ENCODE assay signal across 33 cellular contexts in genomic region chr3:19357947-19358346, GRCh38.
"Had no signal": no experiment of that assay in that cellular context is flagged by ENCODE, and none has a peak within 500 bp of the region (broad histone marks: within the 10 kb centered on the region; RNA-seq: fewer than 3 reads in every experiment).

No MANE protein-coding gene starts in this region.

- H3K9me3 Mint-ChIP-seq: activated CD8-positive, alpha-beta T cell treated with anti-CD3 and anti-CD28 coated beads for 36 hours; activated naive CD4-positive, alpha-beta T cell treated with anti-CD3 and anti-CD28 coated beads, Interleukin-2, amount 50 U/mL, for 24 hours; activated naive CD8-positive, alpha-beta T cell treated with anti-CD3 and anti-CD28 coated beads for 36 hours; activated naive CD8-positive, alpha-beta T cell treated with anti-CD3 and anti-CD28 coated beads, Interleukin-2, amount 50 U/mL, for 24 hours; activated T-cell treated with anti-CD3 and anti-CD28 coated beads, Interleukin-2, amount 50 U/mL, for 4 hours; activated T-helper 17 cell treated with anti-CD3 and anti-CD28 coated beads, Interleukin-2, amount 50 U/mL, for 72 hours; effector memory CD8-positive, alpha-beta T cell; T-helper 2 cell treated with Interferon-gamma antibody and Interleukin-4, amounts not matched to agents 5 μg/mL and 100 μg/mL, for 36 hours had no signal

- H3K27me3 ChIP-seq: adrenal gland, body of pancreas, esophagus muscularis mucosa, foreskin keratinocyte, gastrocnemius medialis had no signal

- H3K4me1 Mint-ChIP-seq: activated naive CD4-positive, alpha-beta T cell treated with anti-CD3 and anti-CD28 coated beads, Interleukin-2, amount 50 U/mL, for 24 hours; activated naive CD8-positive, alpha-beta T cell treated with anti-CD3 and anti-CD28 coated beads for 36 hours; activated T-helper 17 cell treated with anti-CD3 and anti-CD28 coated beads, Interleukin-2, amount 50 U/mL, for 72 hours; T-helper 17 cell had no signal

- H3K27ac Mint-ChIP-seq: activated B cell treated with CpG ODN at 0.5 μM for 24 hours; activated CD8-positive, alpha-beta T cell treated with anti-CD3 and anti-CD28 coated beads for 36 hours; activated naive CD4-positive, alpha-beta T cell treated with anti-CD3 and anti-CD28 coated beads, Interleukin-2, amount 50 U/mL, for 24 hours; activated naive CD8-positive, alpha-beta T cell treated with anti-CD3 and anti-CD28 coated beads for 36 hours; activated naive CD8-positive, alpha-beta T cell treated with anti-CD3 and anti-CD28 coated beads, Interleukin-2, amount 50 U/mL, for 24 hours; activated T-helper 17 cell treated with anti-CD3 and anti-CD28 coated beads, Interleukin-2, amount 50 U/mL, for 72 hours; effector memory CD8-positive, alpha-beta T cell; T-helper 17 cell; T-helper 2 cell treated with Interferon-gamma antibody and Interleukin-4, amounts not matched to agents 5 μg/mL and 100 μg/mL, for 36 hours had no signal

- H3K4me3 ChIP-seq: adrenal gland, body of pancreas, esophagus muscularis mucosa, gastrocnemius medialis had no signal

- H3K27me3 Mint-ChIP-seq: activated B cell treated with CpG ODN at 0.5 μM for 24 hours; activated CD8-positive, alpha-beta T cell treated with anti-CD3 and anti-CD28 coated beads for 36 hours; activated naive CD4-positive, alpha-beta T cell treated with anti-CD3 and anti-CD28 coated beads, Interleukin-2, amount 50 U/mL, for 24 hours; activated naive CD8-positive, alpha-beta T cell treated with anti-CD3 and anti-CD28 coated beads for 36 hours; activated naive CD8-positive, alpha-beta T cell treated with anti-CD3 and anti-CD28 coated beads, Interleukin-2, amount 50 U/mL, for 24 hours; activated T-helper 17 cell treated with anti-CD3 and anti-CD28 coated beads, Interleukin-2, amount 50 U/mL, for 72 hours; effector memory CD8-positive, alpha-beta T cell; T-helper 17 cell had no signal

- H3K36me3 Mint-ChIP-seq: activated naive CD4-positive, alpha-beta T cell treated with anti-CD3 and anti-CD28 coated beads, Interleukin-2, amount 50 U/mL, for 24 hours; activated naive CD8-positive, alpha-beta T cell treated with anti-CD3 and anti-CD28 coated beads for 36 hours had no signal

- H3K9me3 ChIP-seq: adrenal gland, body of pancreas, esophagus muscularis mucosa, gastrocnemius medialis had no signal

- H3K27ac ChIP-seq: adrenal gland, body of pancreas, esophagus muscularis mucosa, foreskin keratinocyte, gastrocnemius medialis, WERI-Rb-1 had no signal

- ATAC-seq: activated CD4-positive, CD25-positive, alpha-beta regulatory T cell treated with anti-CD3 and anti-CD28 coated beads, Interleukin-2, amount 50 U/mL, for 24 hours; activated CD8-positive, alpha-beta T cell treated with anti-CD3 and anti-CD28 coated beads for 36 hours; activated naive CD8-positive, alpha-beta T cell treated with anti-CD3 and anti-CD28 coated beads, Interleukin-2, amount 50 U/mL, for 24 hours; activated T-cell treated with anti-CD3 and anti-CD28 coated beads, Interleukin-2, amount 50 U/mL, for 4 hours; activated T-helper 17 cell treated with anti-CD3 and anti-CD28 coated beads, Interleukin-2, amount 50 U/mL, for 72 hours; body of pancreas; effector memory CD8-positive, alpha-beta T cell; foreskin keratinocyte; gastrocnemius medialis; T-helper 17 cell had no signal

- DNase-seq: activated B cell treated with CpG ODN at 0.5 μM for 24 hours; activated CD4-positive, alpha-beta T cell treated with anti-CD3 and anti-CD28 coated beads for 48 hours; activated CD4-positive, alpha-beta T cell treated with anti-CD3 and anti-CD28 coated beads, Interleukin-2, amount 50 U/mL, for 1 hour; activated CD4-positive, alpha-beta T cell treated with anti-CD3 and anti-CD28 coated beads, Interleukin-2, amount 50 U/mL, for 48 hours; activated CD8-positive, alpha-beta memory T cell treated with anti-CD3 and anti-CD28 coated beads for 24 hours; activated CD8-positive, alpha-beta T cell treated with anti-CD3 and anti-CD28 coated beads for 36 hours; activated effector memory CD4-positive, alpha-beta T cell treated with Interleukin-2 at 50 U/mL for 16 hours; activated gamma-delta T cell treated with Interleukin-2 at 50 U/mL for 16 hours; activated naive CD4-positive, alpha-beta T cell treated with Interleukin-2 at 50 U/mL for 16 hours; activated naive CD8-positive, alpha-beta T cell treated with anti-CD3 and anti-CD28 coated beads for 36 hours; activated naive CD8-positive, alpha-beta T cell treated with anti-CD3 and anti-CD28 coated beads, Interleukin-2, amount 50 U/mL, for 24 hours; activated T-cell treated with anti-CD3 and anti-CD28 coated beads, Interleukin-2, amount 50 U/mL, for 4 hours; adrenal gland; amygdala; aorta; body of pancreas; caudate nucleus; cortex of kidney; dermis blood vessel endothelial cell; effector CD4-positive, alpha-beta T cell; effector memory CD8-positive, alpha-beta T cell; erythroblast; foreskin keratinocyte; gastrocnemius medialis; T-helper 1 cell; T-helper 17 cell; T1000; WERI-Rb-1 had no signal

- H3K4me1 ChIP-seq: adrenal gland, body of pancreas, esophagus muscularis mucosa, foreskin keratinocyte, gastrocnemius medialis had no signal

- H3K4me3 Mint-ChIP-seq: activated B cell treated with CpG ODN at 0.5 μM for 24 hours; activated CD8-positive, alpha-beta T cell treated with anti-CD3 and anti-CD28 coated beads for 36 hours; activated naive CD4-positive, alpha-beta T cell treated with anti-CD3 and anti-CD28 coated beads, Interleukin-2, amount 50 U/mL, for 24 hours; activated naive CD8-positive, alpha-beta T cell treated with anti-CD3 and anti-CD28 coated beads for 36 hours; activated naive CD8-positive, alpha-beta T cell treated with anti-CD3 and anti-CD28 coated beads, Interleukin-2, amount 50 U/mL, for 24 hours; activated T-cell treated with anti-CD3 and anti-CD28 coated beads, Interleukin-2, amount 50 U/mL, for 4 hours; activated T-helper 17 cell treated with anti-CD3 and anti-CD28 coated beads, Interleukin-2, amount 50 U/mL, for 72 hours; effector memory CD8-positive, alpha-beta T cell; T-helper 17 cell; T-helper 2 cell treated with Interferon-gamma antibody and Interleukin-4, amounts not matched to agents 5 μg/mL and 100 μg/mL, for 36 hours had no signal
